23 cellular contexts compared by ENCODE assay signal in the genomic region with DNA sequence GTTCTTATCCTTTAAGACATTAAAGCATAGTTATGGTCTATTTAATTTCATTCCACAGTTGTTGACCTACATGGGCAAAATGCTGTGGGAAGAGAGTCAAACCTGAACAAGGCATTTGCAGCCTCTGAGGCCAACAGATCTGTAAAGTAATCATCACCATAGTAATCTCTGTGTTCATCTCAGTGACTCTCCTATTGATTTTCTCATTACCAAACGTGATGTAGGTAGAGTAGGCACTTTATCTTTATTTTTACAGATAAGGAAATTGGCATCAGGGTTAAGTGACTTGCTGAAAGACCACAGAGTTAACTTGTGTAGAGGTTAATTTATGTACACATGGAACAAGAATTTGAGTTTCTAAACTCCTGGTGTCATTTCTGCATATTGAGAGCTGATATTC.
DNase-seq lines count a peak whose midpoint lies in the region; ATAC-seq lines count a peak whose summit lies in the region.
"Had no signal": no experiment of that assay in that cellular context is flagged by ENCODE, and none has a peak within 500 bp of the region (broad histone marks: within the 10 kb centered on the region; RNA-seq: fewer than 3 reads in every experiment).

No MANE protein-coding gene starts in this region.

- H3K79me1 ChIP-seq in mesenchymal stem cell (replicated peaks; ENCODE audit: low read length, poor library complexity, severe bottlenecking): no peaks in the 10 kb centered on the region

- CTCF ChIA-PET in activated CD8-positive, alpha-beta memory T cell treated with anti-CD3 and anti-CD28 coated beads, Interleukin-2, amount 10 ng/mL, durations not matched to agents 7 days and 5 days (lab: Charles Lee): no interaction called here

- H3K4ac ChIP-seq in mesenchymal stem cell (ENCODE audit: low read depth in 1 of 2, low read length in 2 of 2): no peak overlapping the region

- no peak overlapping the region for H4K8ac ChIP-seq in mesenchymal stem cell (ENCODE audit: low read length)

- no peak overlapping the region for H4K91ac ChIP-seq in mesenchymal stem cell (ENCODE audit: low read length)

- H3K27ac ChIP-seq in mesenchymal stem cell (ENCODE audit: low read length, poor library complexity, severe bottlenecking): peak overlapping the region; percentile 98
- H3K27ac ChIP-seq: BLaER1, HL-60 had no signal

- no peak overlapping the region for H2BK5ac ChIP-seq in mesenchymal stem cell (ENCODE audit: low read depth, low read length, poor library complexity, severe bottlenecking)

- no peaks in the 10 kb centered on the region for H3K27me3 ChIP-seq in mesenchymal stem cell (ENCODE audit: control insufficient read depth in 1 of 2, insufficient read depth in 1 of 2, low read length in 2 of 2)
- H3K27me3 ChIP-seq: BLaER1 had no signal

- no peak overlapping the region for H2BK12ac ChIP-seq in mesenchymal stem cell (ENCODE audit: low read length in 2 of 2)

- H3K36me3 ChIP-seq in mesenchymal stem cell (ENCODE audit: control insufficient read depth in 1 of 2, insufficient read depth in 2 of 2, low read depth in 1 of 2, low read length in 2 of 2): no peaks in the 10 kb centered on the region

- no peak overlapping the region for H3K9ac ChIP-seq in mesenchymal stem cell (ENCODE audit: low read length)
- H3K9ac ChIP-seq: BLaER1 had no signal

- 92% methylated on average over 1 of the region's 1 CpG for WGBS in mesenchymal stem cell

- H3K4me3 Mint-ChIP-seq in stimulated activated effector memory CD8-positive, alpha-beta T cell treated with anti-CD3 and anti-CD28 coated beads, Interleukin-12 subunit alpha, Interleukin-12 subunit beta, amount 100 ng/mL, for 72 hours: no peak overlapping the region
- no peak overlapping the region for H3K4me3 Mint-ChIP-seq in activated CD8-positive, alpha-beta memory T cell treated with anti-CD3 and anti-CD28 coated beads, Interleukin-2, amount 10 ng/mL, durations not matched to agents 7 days and 5 days
- H3K4me3 Mint-ChIP-seq: CD4-positive, CD25-positive, alpha-beta regulatory T cell had no signal

- H3K27ac Mint-ChIP-seq in stimulated activated effector memory CD8-positive, alpha-beta T cell treated with anti-CD3 and anti-CD28 coated beads, Interleukin-12 subunit alpha, Interleukin-12 subunit beta, amount 100 ng/mL, for 72 hours: peak overlapping the region; percentile 22
- H3K27ac Mint-ChIP-seq in activated CD8-positive, alpha-beta memory T cell treated with anti-CD3 and anti-CD28 coated beads, Interleukin-2, amount 10 ng/mL, durations not matched to agents 7 days and 5 days: no peak overlapping the region

- no peak overlapping the region for H2BK120ac ChIP-seq in mesenchymal stem cell (ENCODE audit: low read depth, low read length)

- no peak for ATAC-seq in stimulated activated effector memory CD8-positive, alpha-beta T cell treated with anti-CD3 and anti-CD28 coated beads, Interleukin-12 subunit alpha, Interleukin-12 subunit beta, amount 100 ng/mL, for 72 hours
- no peak for ATAC-seq in activated CD8-positive, alpha-beta memory T cell treated with anti-CD3 and anti-CD28 coated beads, Interleukin-2, amount 10 ng/mL, durations not matched to agents 7 days and 5 days
- ATAC-seq: K562 had no signal

- peak overlapping the region; percentile 17 for H2AK5ac ChIP-seq in mesenchymal stem cell (ENCODE audit: low read length, severe bottlenecking)

- H3K9me3 ChIP-seq in mesenchymal stem cell (ENCODE audit: control insufficient read depth, low read length): no peaks in the 10 kb centered on the region
- H3K9me3 ChIP-seq: BLaER1 had no signal

- H3K14ac ChIP-seq in mesenchymal stem cell (ENCODE audit: low read length in 2 of 2): no peak overlapping the region

- no peaks in the 10 kb centered on the region for H3K9me3 Mint-ChIP-seq in stimulated activated effector memory CD8-positive, alpha-beta T cell treated with anti-CD3 and anti-CD28 coated beads, Interleukin-12 subunit alpha, Interleukin-12 subunit beta, amount 100 ng/mL, for 72 hours
- no peaks in the 10 kb centered on the region for H3K9me3 Mint-ChIP-seq in activated CD8-positive, alpha-beta memory T cell treated with anti-CD3 and anti-CD28 coated beads, Interleukin-2, amount 10 ng/mL, durations not matched to agents 7 days and 5 days (ENCODE audit: low read depth)
- H3K9me3 Mint-ChIP-seq: CD4-positive, CD25-positive, alpha-beta regulatory T cell had no signal

- H2AFZ ChIP-seq in mesenchymal stem cell (ENCODE audit: low read depth, low read length): no peak overlapping the region

- H3K18ac ChIP-seq in mesenchymal stem cell (ENCODE audit: low read depth in 1 of 2, low read length in 2 of 2): no peak overlapping the region

- no peaks in the 10 kb centered on the region for H3K27me3 Mint-ChIP-seq in activated CD8-positive, alpha-beta memory T cell treated with anti-CD3 and anti-CD28 coated beads, Interleukin-2, amount 10 ng/mL, durations not matched to agents 7 days and 5 days
- H3K27me3 Mint-ChIP-seq: CD4-positive, CD25-positive, alpha-beta regulatory T cell had no signal

- H2BK15ac ChIP-seq in mesenchymal stem cell (ENCODE audit: low read depth, poor library complexity, severe bottlenecking): no peak overlapping the region

- no peak overlapping the region for H3K4me3 ChIP-seq in mesenchymal stem cell (ENCODE audit: insufficient read depth in 1 of 2, low read depth in 1 of 2, low read length in 2 of 2)
- H3K4me3 ChIP-seq: BLaER1, K562 had no signal

- H3K4me2 ChIP-seq in mesenchymal stem cell (ENCODE audit: low read length, poor library complexity, severe bottlenecking): no peak overlapping the region
- H3K4me2 ChIP-seq: BLaER1 had no signal

- no peak overlapping the region for H3K23ac ChIP-seq in mesenchymal stem cell (ENCODE audit: low read length in 2 of 2)

- H3K4me1 Mint-ChIP-seq in stimulated activated effector memory CD8-positive, alpha-beta T cell treated with anti-CD3 and anti-CD28 coated beads, Interleukin-12 subunit alpha, Interleukin-12 subunit beta, amount 100 ng/mL, for 72 hours: no peaks in the 10 kb centered on the region
- no peaks in the 10 kb centered on the region for H3K4me1 Mint-ChIP-seq in activated CD8-positive, alpha-beta memory T cell treated with anti-CD3 and anti-CD28 coated beads, Interleukin-2, amount 10 ng/mL, durations not matched to agents 7 days and 5 days

- H3K36me3 Mint-ChIP-seq in stimulated activated effector memory CD8-positive, alpha-beta T cell treated with anti-CD3 and anti-CD28 coated beads, Interleukin-12 subunit alpha, Interleukin-12 subunit beta, amount 100 ng/mL, for 72 hours: peaks cover 77% of the 10 kb centered on the region
- peaks cover 14% of the 10 kb centered on the region for H3K36me3 Mint-ChIP-seq in activated CD8-positive, alpha-beta memory T cell treated with anti-CD3 and anti-CD28 coated beads, Interleukin-2, amount 10 ng/mL, durations not matched to agents 7 days and 5 days

- DNase-seq in DMS79 treated with DMSO at 0.1 percent for 48 hours (lab: John Stamatoyannopoulos, UW) (peak; percentile 41), SK-N-DZ (ENCODE audit: low spot score) (peak; percentile 16), mesenchymal stem cell (no peak), NCI-H2171 (lab: John Stamatoyannopoulos, UW) (no peak), NCI-H2107 treated with DMSO at 0.1 percent for 48 hours (lab: John Stamatoyannopoulos, UW; ENCODE audit: unreplicated experiment) (no peak), SHP77 (lab: John Stamatoyannopoulos, UW) (no peak)
- DNase-seq in stimulated activated effector memory CD8-positive, alpha-beta T cell treated with anti-CD3 and anti-CD28 coated beads, Interleukin-12 subunit alpha, Interleukin-12 subunit beta, amount 100 ng/mL, for 72 hours (ENCODE audit: low spot score in 2 of 2): no peak
- no peak for DNase-seq in activated CD8-positive, alpha-beta memory T cell treated with anti-CD3 and anti-CD28 coated beads, Interleukin-2, amount 10 ng/mL, durations not matched to agents 7 days and 5 days
- DNase-seq: CD4-positive, CD25-positive, alpha-beta regulatory T cell; GOT3; HCEC 1CT; Kasumi-1; NCI-H1092 treated with DMSO at 0.1 percent for 48 hours; NCI-H1436 treated with DMSO at 0.1 percent for 48 hours; NCI-H2029 treated with DMSO at 0.1 percent for 48 hours; NCI-H226; NCI-H510A; NCI-H69; Right ventricle myocardium superior; RPMI8226 had no signal

- H3K4me1 ChIP-seq in mesenchymal stem cell (ENCODE audit: control insufficient read depth, insufficient read depth, low read depth, low read length): peaks cover 3% of the 10 kb centered on the region
- H3K4me1 ChIP-seq: BLaER1 had no signal

Comparison
In these comparisons a context has a peak if more than half of its experiments do, and no peak if none do; other contexts are left out.
1. DNase-seq: peak in DMS79 treated with DMSO at 0.1 percent for 48 hours (single experiment) and SK-N-DZ (single experiment); none in mesenchymal stem cell (single experiment), stimulated activated effector memory CD8-positive, alpha-beta T cell treated with anti-CD3 and anti-CD28 coated beads, Interleukin-12 subunit alpha, Interleukin-12 subunit beta, amount 100 ng/mL, for 72 hours (0 of 2), activated CD8-positive, alpha-beta memory T cell treated with anti-CD3 and anti-CD28 coated beads, Interleukin-2, amount 10 ng/mL, durations not matched to agents 7 days and 5 days (single experiment), NCI-H2171 (single experiment), NCI-H2107 treated with DMSO at 0.1 percent for 48 hours (single experiment) and SHP77 (0 of 2).